In the genomic region with DNA sequence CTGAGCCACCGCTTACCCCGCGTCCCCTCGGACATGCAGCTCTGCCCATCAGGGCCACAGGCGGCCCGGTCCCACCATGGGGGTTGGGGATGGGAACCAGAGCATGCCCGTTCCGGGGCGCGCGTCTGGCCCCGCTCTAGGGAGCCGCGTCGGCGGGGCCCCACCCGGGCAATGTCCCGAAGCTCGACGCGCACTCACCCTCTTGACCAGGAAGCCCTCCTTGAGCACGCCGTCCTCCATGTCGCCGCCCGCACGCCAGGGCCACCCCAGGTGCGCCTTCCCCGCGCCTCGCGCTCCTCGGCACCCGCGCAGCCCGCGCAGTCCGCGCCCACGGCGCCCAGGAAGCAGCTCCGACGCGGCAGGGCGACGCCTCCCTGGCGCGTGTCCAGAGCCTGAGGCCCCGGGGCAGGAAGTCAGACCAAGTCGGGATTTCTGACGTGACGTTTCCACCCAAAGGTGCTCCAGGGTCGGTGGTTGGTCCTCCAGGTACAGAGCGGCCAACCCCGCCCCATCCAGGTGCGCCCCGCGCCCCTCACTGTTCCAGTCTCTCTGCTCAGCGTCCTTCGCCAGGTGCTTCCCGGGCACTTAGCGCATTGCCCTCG, we compare ENCODE assay signal across 7 cellular contexts. TPM values are rescaled to one million over a fixed set of nuclear protein-coding genes. Genes with fewer than 3 reads are reported as not detected.
DNase-seq lines count a peak whose midpoint lies in the region; TF ChIP-seq lines count a peak whose summit lies in the region.

A gene with protein sequence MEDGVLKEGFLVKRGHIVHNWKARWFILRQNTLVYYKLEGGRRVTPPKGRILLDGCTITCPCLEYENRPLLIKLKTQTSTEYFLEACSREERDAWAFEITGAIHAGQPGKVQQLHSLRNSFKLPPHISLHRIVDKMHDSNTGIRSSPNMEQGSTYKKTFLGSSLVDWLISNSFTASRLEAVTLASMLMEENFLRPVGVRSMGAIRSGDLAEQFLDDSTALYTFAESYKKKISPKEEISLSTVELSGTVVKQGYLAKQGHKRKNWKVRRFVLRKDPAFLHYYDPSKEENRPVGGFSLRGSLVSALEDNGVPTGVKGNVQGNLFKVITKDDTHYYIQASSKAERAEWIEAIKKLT (minus strand): TSS at position 346 of the 602 bp plus-strand sequence. CDS start 106 bp downstream, at position 240.

- H2AFZ ChIP-seq in neural progenitor cell (replicated peaks), result no peak within 1 kb of the TSS

- H3K27me3 ChIP-seq in endodermal cell (ENCODE audit: control insufficient read depth, insufficient read depth, low read length, poor library complexity, severe bottlenecking) (no peaks in the 10 kb centered on the region), neural progenitor cell (peaks cover 7% of the 10 kb centered on the region)

- H3K4me3 Mint-ChIP-seq in activated CD4-positive, alpha-beta T cell treated with anti-CD3 and anti-CD28 coated beads, Interleukin-2, amount 10 ng/mL, durations not matched to agents 7 days and 5 days, result peak within 1 kb of the TSS; percentile 50
- H3K4me3 Mint-ChIP-seq in endodermal cell (peak within 1 kb of the TSS; percentile 32), neural progenitor cell (peak within 1 kb of the TSS; percentile 19)

- no peak for TF ChIP-seq CTCF in endodermal cell (conservative IDR thresholded peaks at IDR 0.05)
- no peak for TF ChIP-seq CTCF in neural progenitor cell (IDR thresholded peaks at IDR 0.05)

- H3K27ac ChIP-seq in endodermal cell (ENCODE audit: low read depth, low read length) (no peak within 1 kb of the TSS), neural progenitor cell (no peak within 1 kb of the TSS)

- H3K4me2 ChIP-seq in neural progenitor cell, result no peak within 1 kb of the TSS

- H3K4me1 Mint-ChIP-seq in activated CD4-positive, alpha-beta T cell treated with anti-CD3 and anti-CD28 coated beads, Interleukin-2, amount 10 ng/mL, durations not matched to agents 7 days and 5 days, result peaks cover 10% of the 10 kb centered on the region
- H3K4me1 Mint-ChIP-seq in endodermal cell (peaks cover 16% of the 10 kb centered on the region), neural progenitor cell (peaks cover 13% of the 10 kb centered on the region)

- no peaks in the 10 kb centered on the region for H3K9me3 ChIP-seq in endodermal cell (ENCODE audit: control insufficient read depth, low read length)
- no peaks in the 10 kb centered on the region for H3K9me3 ChIP-seq in neural progenitor cell (ENCODE audit: low read depth)

- H3K27ac Mint-ChIP-seq in activated CD4-positive, alpha-beta T cell treated with anti-CD3 and anti-CD28 coated beads, Interleukin-2, amount 10 ng/mL, durations not matched to agents 7 days and 5 days, result no peak within 1 kb of the TSS
- no peak within 1 kb of the TSS for H3K27ac Mint-ChIP-seq in endodermal cell
- H3K27ac Mint-ChIP-seq in neural progenitor cell, result no peak within 1 kb of the TSS

- H3K79me2 ChIP-seq in neural progenitor cell (ENCODE audit: low read depth), result no peaks in the 10 kb centered on the region

- H3K4me1 ChIP-seq in endodermal cell (ENCODE audit: control insufficient read depth, insufficient read depth, low read length), result no peaks in the 10 kb centered on the region
- H3K4me1 ChIP-seq in neural progenitor cell, result no peaks in the 10 kb centered on the region

- H3F3A ChIP-seq in neural progenitor cell (ENCODE audit: low read depth), result no peaks in the 10 kb centered on the region

- H3K36me3 Mint-ChIP-seq in activated CD4-positive, alpha-beta T cell treated with anti-CD3 and anti-CD28 coated beads, Interleukin-2, amount 10 ng/mL, durations not matched to agents 7 days and 5 days (ENCODE audit: low read depth), result no peaks in the 10 kb centered on the region
- H3K36me3 Mint-ChIP-seq in endodermal cell (ENCODE audit: low read depth), result no peaks in the 10 kb centered on the region
- H3K36me3 Mint-ChIP-seq in neural progenitor cell, result no peaks in the 10 kb centered on the region

- H3K36me3 ChIP-seq in endodermal cell (ENCODE audit: control insufficient read depth, insufficient read depth, low read length) (no peaks in the 10 kb centered on the region), neural progenitor cell (no peaks in the 10 kb centered on the region)

- H3K9me3 Mint-ChIP-seq in activated CD4-positive, alpha-beta T cell treated with anti-CD3 and anti-CD28 coated beads, Interleukin-2, amount 10 ng/mL, durations not matched to agents 7 days and 5 days, result no peaks in the 10 kb centered on the region
- H3K9me3 Mint-ChIP-seq in endodermal cell (no peaks in the 10 kb centered on the region), neural progenitor cell (no peaks in the 10 kb centered on the region)

- CTCF ChIA-PET in activated CD4-positive, alpha-beta T cell treated with anti-CD3 and anti-CD28 coated beads, Interleukin-2, amount 10 ng/mL, durations not matched to agents 7 days and 5 days (lab: Charles Lee), result interaction anchor here (0.9 to 1.0 kb wide), 2 partner anchors 9 to 16 kb away, joined by 3 read pairs; no protein-coding TSS in a partner anchor
- CTCF ChIA-PET in HEK293T (lab: Yijun Ruan, JAX), result interaction anchor here (1.0 kb wide), 1 partner anchor 15 kb away, joined by 3 read pairs; no protein-coding TSS in a partner anchor

- H3K4me3 ChIP-seq in endodermal cell (ENCODE audit: low read length), result no peak within 1 kb of the TSS
- H3K4me3 ChIP-seq in neural progenitor cell, result no peak within 1 kb of the TSS

- no peaks in the 10 kb centered on the region for H4K20me1 ChIP-seq in neural progenitor cell (ENCODE audit: low read depth)

- DNase-seq in LoVo (ENCODE audit: low spot score) (peak; percentile 94), endodermal cell (no peak), neural progenitor cell (ENCODE audit: low spot score) (no peak), ureter (ENCODE audit: low spot score) (peak; percentile 78), cerebellum (ENCODE audit: low spot score) (no peak), HEK293T (ENCODE audit: extremely low spot score) (no peak)
- peak; percentile 46 for DNase-seq in activated CD4-positive, alpha-beta T cell treated with anti-CD3 and anti-CD28 coated beads, Interleukin-2, amount 10 ng/mL, durations not matched to agents 7 days and 5 days

- WGBS in endodermal cell (ENCODE audit: insufficient coverage in 1 of 2, insufficient read length in 1 of 2), 2 experiments, result 88 to 94% methylated on average over 27 to 63 of the region's 63 CpGs

- POLR2A ChIA-PET in activated CD4-positive, alpha-beta T cell treated with anti-CD3 and anti-CD28 coated beads, Interleukin-2, amount 10 ng/mL, durations not matched to agents 7 days and 5 days (lab: Charles Lee), result no interaction called here
- POLR2A ChIA-PET in HEK293T (lab: Yijun Ruan, JAX), result no interaction called here

- H3K9ac ChIP-seq in endodermal cell (ENCODE audit: extremely low read depth, low read length, poor library complexity, severe bottlenecking) (no peak within 1 kb of the TSS), neural progenitor cell (no peak within 1 kb of the TSS)

- peaks cover 16% of the 10 kb centered on the region for H3K27me3 Mint-ChIP-seq in activated CD4-positive, alpha-beta T cell treated with anti-CD3 and anti-CD28 coated beads, Interleukin-2, amount 10 ng/mL, durations not matched to agents 7 days and 5 days
- H3K27me3 Mint-ChIP-seq in endodermal cell (ENCODE audit: insufficient read depth) (peaks cover 14% of the 10 kb centered on the region), neural progenitor cell (ENCODE audit: insufficient read depth, low read depth) (peaks cover 16% of the 10 kb centered on the region)

TF ChIP-seq in HEK293T, 16 proteins besides CTCF, POLR2A, EP300 and RAD21:
- TF ChIP-seq CTBP1 (IDR thresholded peaks at IDR 0.05; ENCODE audit: borderline replicate concordance) (no peak), NFRKB (IDR thresholded peaks at IDR 0.05) (no peak), ARNT (IDR thresholded peaks at IDR 0.05) (no peak), FOXK2 (IDR thresholded peaks at IDR 0.05) (no peak), BHLHE40 (IDR thresholded peaks at IDR 0.05; ENCODE audit: borderline replicate concordance) (no peak), ZNF384 (IDR thresholded peaks at IDR 0.05) (no peak), SUZ12 (IDR thresholded peaks at IDR 0.05) (no peak), SP1 (IDR thresholded peaks at IDR 0.05) (no peak), FOXA1 (IDR thresholded peaks at IDR 0.05) (no peak), L3MBTL2 (conservative IDR thresholded peaks at IDR 0.05) (no peak), HDGF (IDR thresholded peaks at IDR 0.05; ENCODE audit: borderline replicate concordance) (no peak), TARDBP (IDR thresholded peaks at IDR 0.05) (no peak), ELF4 (IDR thresholded peaks at IDR 0.05) (no peak), FOXM1 (IDR thresholded peaks at IDR 0.05; ENCODE audit: borderline replicate concordance) (no peak), LEF1 (IDR thresholded peaks at IDR 0.05; ENCODE audit: borderline replicate concordance) (no peak)
- TF ChIP-seq, protein P1, sequence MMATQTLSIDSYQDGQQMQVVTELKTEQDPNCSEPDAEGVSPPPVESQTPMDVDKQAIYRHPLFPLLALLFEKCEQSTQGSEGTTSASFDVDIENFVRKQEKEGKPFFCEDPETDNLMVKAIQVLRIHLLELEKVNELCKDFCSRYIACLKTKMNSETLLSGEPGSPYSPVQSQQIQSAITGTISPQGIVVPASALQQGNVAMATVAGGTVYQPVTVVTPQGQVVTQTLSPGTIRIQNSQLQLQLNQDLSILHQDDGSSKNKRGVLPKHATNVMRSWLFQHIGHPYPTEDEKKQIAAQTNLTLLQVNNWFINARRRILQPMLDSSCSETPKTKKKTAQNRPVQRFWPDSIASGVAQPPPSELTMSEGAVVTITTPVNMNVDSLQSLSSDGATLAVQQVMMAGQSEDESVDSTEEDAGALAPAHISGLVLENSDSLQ (IDR thresholded peaks at IDR 0.05), result no peak

RNA-seq across cellular contexts. Expression of the gene that starts here (rescaled TPM):
- 1 to 10 TPM in 1 of 2 experiments, under 1 TPM in 1; 0.45 to 1.1 TPM for total RNA-seq in activated CD4-positive, alpha-beta T cell treated with anti-CD3 and anti-CD28 coated beads, Interleukin-2, amount 10 ng/mL, durations not matched to agents 7 days and 5 days
- total RNA-seq in endodermal cell (1 to 10 TPM; 1.6 to 2.0 TPM), neural progenitor cell (ENCODE audit: low replicate concordance) (not detected in 2 replicates), ureter (21.7 TPM), cerebellum (0.64 TPM)
- polyA plus RNA-seq in endodermal cell (2013, experiment 1 of 2), result not detected
- polyA plus RNA-seq in endodermal cell (2013, experiment 2 of 2), result 0.46 TPM

Comparison
In these comparisons a context has a peak if more than half of its experiments do, and no peak if none do; other contexts are left out.
1. DNase-seq: peak in LoVo (single experiment), activated CD4-positive, alpha-beta T cell treated with anti-CD3 and anti-CD28 coated beads, Interleukin-2, amount 10 ng/mL, durations not matched to agents 7 days and 5 days (single experiment) and ureter (single experiment); none in endodermal cell (single experiment), neural progenitor cell (single experiment), cerebellum (single experiment) and HEK293T (single experiment).
2. Peak in every context shown above with its lines, with median percentiles within 50 percentile points of each other: H3K4me3 Mint-ChIP-seq.